In the genomic region with DNA sequence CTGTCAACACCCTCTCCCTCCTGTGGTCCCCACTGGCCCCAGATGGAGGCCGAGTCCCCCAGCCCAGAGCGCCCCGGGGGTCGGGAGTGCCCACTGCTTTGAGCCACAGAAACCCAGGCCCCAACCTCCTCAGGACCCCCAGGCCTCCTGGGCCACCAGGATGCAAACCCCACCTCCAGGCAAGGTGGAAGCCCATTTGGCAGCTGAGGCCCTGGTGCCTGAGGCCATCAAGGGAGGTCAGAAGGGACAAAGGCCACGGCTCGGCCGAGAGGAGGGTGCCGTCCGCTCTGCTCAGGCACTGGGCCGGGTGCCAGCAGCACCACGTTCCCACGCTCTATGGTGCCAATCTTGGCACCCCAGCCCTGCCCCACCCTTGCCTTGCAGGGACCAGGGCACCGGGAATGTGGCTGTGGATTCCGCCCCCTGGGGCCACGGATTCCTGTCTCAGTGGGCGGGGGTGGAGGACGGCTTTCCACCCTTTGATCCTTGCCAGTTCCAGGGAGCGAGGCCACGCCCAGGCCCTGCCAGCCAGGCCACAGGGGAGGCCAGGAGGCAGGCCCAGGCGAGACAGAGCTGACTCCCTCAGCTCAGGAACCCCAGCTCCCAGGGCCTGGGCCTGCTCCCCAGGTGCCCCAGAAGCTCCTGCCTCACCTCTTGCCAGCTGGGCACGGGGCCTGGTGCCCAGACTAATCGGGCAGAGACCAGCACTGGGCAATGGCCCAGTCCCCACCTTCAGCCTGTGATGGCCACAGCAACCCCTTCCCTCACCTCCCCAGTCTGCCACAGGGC, we compare ENCODE assay signal across 1 cellular context.
TF ChIP-seq lines count a peak whose summit lies in the region.

No MANE protein-coding gene starts in this region.

TF ChIP-seq in HepG2, 621 proteins besides CTCF, POLR2A, EP300 and RAD21 (continued from another document and continues in another):
- TF ChIP-seq MAF1 (CRISPR knock-in tag; IDR thresholded peaks at IDR 0.05; ENCODE audit: borderline replicate concordance), result no peak
- no peak for TF ChIP-seq TBP (CRISPR knock-in tag; IDR thresholded peaks at IDR 0.05)
- TF ChIP-seq SIN3B (IDR thresholded peaks at IDR 0.05; ENCODE audit: low read length), result no peak
- no peak for TF ChIP-seq ZNF333 (CRISPR knock-in tag; IDR thresholded peaks at IDR 0.05; ENCODE audit: borderline replicate concordance)
- TF ChIP-seq SOX6 (IDR thresholded peaks at IDR 0.05), result no peak
- peak; percentile 21; the same call in 1 of the 2 replicates for TF ChIP-seq SOX6 (CRISPR knock-in tag; IDR thresholded peaks at IDR 0.05)
- TF ChIP-seq NFYB (CRISPR knock-in tag; IDR thresholded peaks at IDR 0.05), result no peak
- no peak for TF ChIP-seq ZNF619 (CRISPR knock-in tag; IDR thresholded peaks at IDR 0.05)
- no peak for TF ChIP-seq NCOA5 (CRISPR knock-in tag; IDR thresholded peaks at IDR 0.05)
- TF ChIP-seq TEAD3 (CRISPR knock-in tag; optimal IDR thresholded peaks at IDR 0.05; ENCODE audit: borderline replicate concordance), result peak; percentile 84
- TF ChIP-seq ZNF850 (CRISPR knock-in tag; conservative IDR thresholded peaks at IDR 0.05), result no peak
- no peak for TF ChIP-seq ZBTB3 (CRISPR knock-in tag; IDR thresholded peaks at IDR 0.05; ENCODE audit: borderline replicate concordance, low read depth)
- no peak for TF ChIP-seq CBX2 (IDR thresholded peaks at IDR 0.05; ENCODE audit: low read depth, low read length)
- TF ChIP-seq CBX2 (CRISPR knock-in tag; IDR thresholded peaks at IDR 0.05; ENCODE audit: low read depth), result no peak
- TF ChIP-seq ZZZ3 (CRISPR knock-in tag; IDR thresholded peaks at IDR 0.05; ENCODE audit: borderline replicate concordance), result no peak
- TF ChIP-seq GABPB1 (CRISPR knock-in tag; IDR thresholded peaks at IDR 0.05), result no peak; the same call in 1 of the 2 replicates
- TF ChIP-seq, protein P1, sequence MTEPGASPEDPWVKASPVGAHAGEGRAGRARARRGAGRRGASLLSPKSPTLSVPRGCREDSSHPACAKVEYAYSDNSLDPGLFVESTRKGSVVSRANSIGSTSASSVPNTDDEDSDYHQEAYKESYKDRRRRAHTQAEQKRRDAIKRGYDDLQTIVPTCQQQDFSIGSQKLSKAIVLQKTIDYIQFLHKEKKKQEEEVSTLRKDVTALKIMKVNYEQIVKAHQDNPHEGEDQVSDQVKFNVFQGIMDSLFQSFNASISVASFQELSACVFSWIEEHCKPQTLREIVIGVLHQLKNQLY (CRISPR knock-in tag; IDR thresholded peaks at IDR 0.05), result no peak
- TF ChIP-seq NR2F1 (CRISPR knock-in tag; IDR thresholded peaks at IDR 0.05), result peak in 1 of 2 experiments; percentile 21; a peak in 1 of 4 replicates
- no peak for TF ChIP-seq ZNF709 (CRISPR knock-in tag; IDR thresholded peaks at IDR 0.05)
- TF ChIP-seq, protein P2, sequence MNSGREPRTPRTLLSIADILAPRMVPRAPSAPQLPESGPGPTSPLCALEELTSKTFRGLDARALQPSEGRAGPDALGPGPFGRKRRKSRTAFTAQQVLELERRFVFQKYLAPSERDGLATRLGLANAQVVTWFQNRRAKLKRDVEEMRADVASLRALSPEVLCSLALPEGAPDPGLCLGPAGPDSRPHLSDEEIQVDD (CRISPR knock-in tag; IDR thresholded peaks at IDR 0.05; ENCODE audit: borderline replicate concordance), result no peak
- TF ChIP-seq, protein P3, sequence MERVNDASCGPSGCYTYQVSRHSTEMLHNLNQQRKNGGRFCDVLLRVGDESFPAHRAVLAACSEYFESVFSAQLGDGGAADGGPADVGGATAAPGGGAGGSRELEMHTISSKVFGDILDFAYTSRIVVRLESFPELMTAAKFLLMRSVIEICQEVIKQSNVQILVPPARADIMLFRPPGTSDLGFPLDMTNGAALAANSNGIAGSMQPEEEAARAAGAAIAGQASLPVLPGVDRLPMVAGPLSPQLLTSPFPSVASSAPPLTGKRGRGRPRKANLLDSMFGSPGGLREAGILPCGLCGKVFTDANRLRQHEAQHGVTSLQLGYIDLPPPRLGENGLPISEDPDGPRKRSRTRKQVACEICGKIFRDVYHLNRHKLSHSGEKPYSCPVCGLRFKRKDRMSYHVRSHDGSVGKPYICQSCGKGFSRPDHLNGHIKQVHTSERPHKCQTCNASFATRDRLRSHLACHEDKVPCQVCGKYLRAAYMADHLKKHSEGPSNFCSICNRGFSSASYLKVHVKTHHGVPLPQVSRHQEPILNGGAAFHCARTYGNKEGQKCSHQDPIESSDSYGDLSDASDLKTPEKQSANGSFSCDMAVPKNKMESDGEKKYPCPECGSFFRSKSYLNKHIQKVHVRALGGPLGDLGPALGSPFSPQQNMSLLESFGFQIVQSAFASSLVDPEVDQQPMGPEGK (CRISPR knock-in tag; IDR thresholded peaks at IDR 0.05), result peak; percentile 86
- no peak for TF ChIP-seq ZNF180 (CRISPR knock-in tag; IDR thresholded peaks at IDR 0.05; ENCODE audit: borderline replicate concordance, low read depth)
- no peak for TF ChIP-seq ZKSCAN1 (IDR thresholded peaks at IDR 0.05; ENCODE audit: low read length)
- no peak for TF ChIP-seq ZNF367 (CRISPR knock-in tag; IDR thresholded peaks at IDR 0.05; ENCODE audit: borderline replicate concordance)
- TF ChIP-seq ATF7-NPFF (CRISPR knock-in tag; IDR thresholded peaks at IDR 0.05; ENCODE audit: low read depth), result no peak
- TF ChIP-seq CHD2 (IDR thresholded peaks at IDR 0.05; ENCODE audit: low read depth, low read length), result no peak
- peak; percentile 56 for TF ChIP-seq ZFY (CRISPR knock-in tag; IDR thresholded peaks at IDR 0.05)
- peak; percentile 43; the same call in 1 of the 2 replicates for TF ChIP-seq TBX2 (CRISPR knock-in tag; IDR thresholded peaks at IDR 0.05; ENCODE audit: borderline replicate concordance)
- no peak; the same call in 1 of the 2 replicates for TF ChIP-seq MAX (IDR thresholded peaks at IDR 0.05)
- TF ChIP-seq, protein P4, sequence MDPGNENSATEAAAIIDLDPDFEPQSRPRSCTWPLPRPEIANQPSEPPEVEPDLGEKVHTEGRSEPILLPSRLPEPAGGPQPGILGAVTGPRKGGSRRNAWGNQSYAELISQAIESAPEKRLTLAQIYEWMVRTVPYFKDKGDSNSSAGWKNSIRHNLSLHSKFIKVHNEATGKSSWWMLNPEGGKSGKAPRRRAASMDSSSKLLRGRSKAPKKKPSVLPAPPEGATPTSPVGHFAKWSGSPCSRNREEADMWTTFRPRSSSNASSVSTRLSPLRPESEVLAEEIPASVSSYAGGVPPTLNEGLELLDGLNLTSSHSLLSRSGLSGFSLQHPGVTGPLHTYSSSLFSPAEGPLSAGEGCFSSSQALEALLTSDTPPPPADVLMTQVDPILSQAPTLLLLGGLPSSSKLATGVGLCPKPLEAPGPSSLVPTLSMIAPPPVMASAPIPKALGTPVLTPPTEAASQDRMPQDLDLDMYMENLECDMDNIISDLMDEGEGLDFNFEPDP (CRISPR knock-in tag; conservative IDR thresholded peaks at IDR 0.05), result no peak
- TF ChIP-seq SIN3A (IDR thresholded peaks at IDR 0.05; ENCODE audit: borderline replicate concordance, low read depth, low read length), result no peak
- TF ChIP-seq GMEB2 (CRISPR knock-in tag; IDR thresholded peaks at IDR 0.05; ENCODE audit: low read depth), result no peak
- 0 out of 2 replicates have a peak, but pooled peaks have one; percentile 51 for TF ChIP-seq ZMYM3 (CRISPR knock-in tag; IDR thresholded peaks at IDR 0.05)
- TF ChIP-seq, protein P5, sequence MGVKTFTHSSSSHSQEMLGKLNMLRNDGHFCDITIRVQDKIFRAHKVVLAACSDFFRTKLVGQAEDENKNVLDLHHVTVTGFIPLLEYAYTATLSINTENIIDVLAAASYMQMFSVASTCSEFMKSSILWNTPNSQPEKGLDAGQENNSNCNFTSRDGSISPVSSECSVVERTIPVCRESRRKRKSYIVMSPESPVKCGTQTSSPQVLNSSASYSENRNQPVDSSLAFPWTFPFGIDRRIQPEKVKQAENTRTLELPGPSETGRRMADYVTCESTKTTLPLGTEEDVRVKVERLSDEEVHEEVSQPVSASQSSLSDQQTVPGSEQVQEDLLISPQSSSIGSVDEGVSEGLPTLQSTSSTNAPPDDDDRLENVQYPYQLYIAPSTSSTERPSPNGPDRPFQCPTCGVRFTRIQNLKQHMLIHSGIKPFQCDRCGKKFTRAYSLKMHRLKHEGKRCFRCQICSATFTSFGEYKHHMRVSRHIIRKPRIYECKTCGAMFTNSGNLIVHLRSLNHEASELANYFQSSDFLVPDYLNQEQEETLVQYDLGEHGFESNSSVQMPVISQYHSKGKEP (CRISPR knock-in tag; IDR thresholded peaks at IDR 0.05), result no peak
- no peak for TF ChIP-seq RFX1 (IDR thresholded peaks at IDR 0.05)
- TF ChIP-seq, protein P6, sequence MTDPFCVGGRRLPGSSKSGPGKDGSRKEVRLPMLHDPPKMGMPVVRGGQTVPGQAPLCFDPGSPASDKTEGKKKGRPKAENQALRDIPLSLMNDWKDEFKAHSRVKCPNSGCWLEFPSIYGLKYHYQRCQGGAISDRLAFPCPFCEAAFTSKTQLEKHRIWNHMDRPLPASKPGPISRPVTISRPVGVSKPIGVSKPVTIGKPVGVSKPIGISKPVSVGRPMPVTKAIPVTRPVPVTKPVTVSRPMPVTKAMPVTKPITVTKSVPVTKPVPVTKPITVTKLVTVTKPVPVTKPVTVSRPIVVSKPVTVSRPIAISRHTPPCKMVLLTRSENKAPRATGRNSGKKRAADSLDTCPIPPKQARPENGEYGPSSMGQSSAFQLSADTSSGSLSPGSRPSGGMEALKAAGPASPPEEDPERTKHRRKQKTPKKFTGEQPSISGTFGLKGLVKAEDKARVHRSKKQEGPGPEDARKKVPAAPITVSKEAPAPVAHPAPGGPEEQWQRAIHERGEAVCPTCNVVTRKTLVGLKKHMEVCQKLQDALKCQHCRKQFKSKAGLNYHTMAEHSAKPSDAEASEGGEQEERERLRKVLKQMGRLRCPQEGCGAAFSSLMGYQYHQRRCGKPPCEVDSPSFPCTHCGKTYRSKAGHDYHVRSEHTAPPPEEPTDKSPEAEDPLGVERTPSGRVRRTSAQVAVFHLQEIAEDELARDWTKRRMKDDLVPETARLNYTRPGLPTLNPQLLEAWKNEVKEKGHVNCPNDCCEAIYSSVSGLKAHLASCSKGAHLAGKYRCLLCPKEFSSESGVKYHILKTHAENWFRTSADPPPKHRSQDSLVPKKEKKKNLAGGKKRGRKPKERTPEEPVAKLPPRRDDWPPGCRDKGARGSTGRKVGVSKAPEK (CRISPR knock-in tag; IDR thresholded peaks at IDR 0.05; ENCODE audit: borderline replicate concordance), result no peak
- no peak for TF ChIP-seq ZFP36L1 (CRISPR knock-in tag; IDR thresholded peaks at IDR 0.05)
- no peak for TF ChIP-seq NONO (IDR thresholded peaks at IDR 0.05)
- TF ChIP-seq NONO (CRISPR knock-in tag; conservative IDR thresholded peaks at IDR 0.05), result no peak
- TF ChIP-seq ZNF562 (CRISPR knock-in tag; IDR thresholded peaks at IDR 0.05; ENCODE audit: borderline replicate concordance), result no peak
- peak; percentile 17; the same call in 1 of the 2 replicates for TF ChIP-seq TFAP4 (IDR thresholded peaks at IDR 0.05; ENCODE audit: borderline replicate concordance, low read depth)
- no peak for TF ChIP-seq NPAS2 (CRISPR knock-in tag; IDR thresholded peaks at IDR 0.05; ENCODE audit: borderline replicate concordance)
- TF ChIP-seq HOXA9 (CRISPR knock-in tag; IDR thresholded peaks at IDR 0.05; ENCODE audit: borderline replicate concordance), result no peak
- TF ChIP-seq JUND (CRISPR knock-in tag; IDR thresholded peaks at IDR 0.05), result no peak
- TF ChIP-seq, protein P7, sequence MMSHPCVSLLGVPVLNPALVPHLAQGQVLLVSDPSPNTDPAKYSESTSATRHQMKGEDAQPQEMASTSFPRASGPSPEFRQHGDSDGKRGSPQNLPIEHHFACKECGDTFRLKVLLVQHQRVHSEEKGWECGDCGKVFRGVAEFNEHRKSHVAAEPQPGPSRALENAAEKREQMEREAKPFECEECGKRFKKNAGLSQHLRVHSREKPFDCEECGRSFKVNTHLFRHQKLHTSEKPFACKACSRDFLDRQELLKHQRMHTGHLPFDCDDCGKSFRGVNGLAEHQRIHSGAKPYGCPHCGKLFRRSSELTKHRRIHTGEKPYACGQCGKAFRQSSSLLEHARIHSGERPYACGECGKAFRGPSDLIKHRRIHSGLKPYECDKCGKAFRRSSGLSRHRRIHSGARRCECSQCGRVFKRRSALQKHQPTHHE (CRISPR knock-in tag; IDR thresholded peaks at IDR 0.05; ENCODE audit: borderline replicate concordance), result no peak
- TF ChIP-seq CAMTA2 (CRISPR knock-in tag; IDR thresholded peaks at IDR 0.05; ENCODE audit: borderline replicate concordance), result no peak
- TF ChIP-seq, protein P8, sequence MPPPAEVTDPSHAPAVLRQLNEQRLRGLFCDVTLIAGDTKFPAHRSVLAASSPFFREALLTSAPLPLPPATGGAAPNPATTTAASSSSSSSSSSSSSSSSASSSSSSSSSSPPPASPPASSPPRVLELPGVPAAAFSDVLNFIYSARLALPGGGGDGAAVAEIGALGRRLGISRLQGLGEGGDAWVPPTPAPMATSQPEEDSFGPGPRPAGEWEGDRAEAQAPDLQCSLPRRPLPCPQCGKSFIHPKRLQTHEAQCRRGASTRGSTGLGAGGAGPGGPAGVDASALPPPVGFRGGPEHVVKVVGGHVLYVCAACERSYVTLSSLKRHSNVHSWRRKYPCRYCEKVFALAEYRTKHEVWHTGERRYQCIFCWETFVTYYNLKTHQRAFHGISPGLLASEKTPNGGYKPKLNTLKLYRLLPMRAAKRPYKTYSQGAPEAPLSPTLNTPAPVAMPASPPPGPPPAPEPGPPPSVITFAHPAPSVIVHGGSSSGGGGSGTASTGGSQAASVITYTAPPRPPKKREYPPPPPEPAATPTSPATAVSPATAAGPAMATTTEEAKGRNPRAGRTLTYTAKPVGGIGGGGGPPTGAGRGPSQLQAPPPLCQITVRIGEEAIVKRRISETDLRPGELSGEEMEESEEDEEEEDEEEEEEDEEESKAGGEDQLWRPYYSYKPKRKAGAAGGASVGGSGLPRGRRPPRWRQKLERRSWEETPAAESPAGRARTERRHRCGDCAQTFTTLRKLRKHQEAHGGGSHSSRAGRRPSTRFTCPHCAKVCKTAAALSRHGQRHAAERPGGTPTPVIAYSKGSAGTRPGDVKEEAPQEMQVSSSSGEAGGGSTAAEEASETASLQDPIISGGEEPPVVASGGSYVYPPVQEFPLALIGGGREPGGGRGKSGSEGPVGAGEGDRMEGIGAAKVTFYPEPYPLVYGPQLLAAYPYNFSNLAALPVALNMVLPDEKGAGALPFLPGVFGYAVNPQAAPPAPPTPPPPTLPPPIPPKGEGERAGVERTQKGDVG (CRISPR knock-in tag; IDR thresholded peaks at IDR 0.05; ENCODE audit: borderline replicate concordance), result no peak
- no peak for TF ChIP-seq SP2 (CRISPR knock-in tag; IDR thresholded peaks at IDR 0.05)
